12 cellular contexts compared by ENCODE assay signal in the genomic region with DNA sequence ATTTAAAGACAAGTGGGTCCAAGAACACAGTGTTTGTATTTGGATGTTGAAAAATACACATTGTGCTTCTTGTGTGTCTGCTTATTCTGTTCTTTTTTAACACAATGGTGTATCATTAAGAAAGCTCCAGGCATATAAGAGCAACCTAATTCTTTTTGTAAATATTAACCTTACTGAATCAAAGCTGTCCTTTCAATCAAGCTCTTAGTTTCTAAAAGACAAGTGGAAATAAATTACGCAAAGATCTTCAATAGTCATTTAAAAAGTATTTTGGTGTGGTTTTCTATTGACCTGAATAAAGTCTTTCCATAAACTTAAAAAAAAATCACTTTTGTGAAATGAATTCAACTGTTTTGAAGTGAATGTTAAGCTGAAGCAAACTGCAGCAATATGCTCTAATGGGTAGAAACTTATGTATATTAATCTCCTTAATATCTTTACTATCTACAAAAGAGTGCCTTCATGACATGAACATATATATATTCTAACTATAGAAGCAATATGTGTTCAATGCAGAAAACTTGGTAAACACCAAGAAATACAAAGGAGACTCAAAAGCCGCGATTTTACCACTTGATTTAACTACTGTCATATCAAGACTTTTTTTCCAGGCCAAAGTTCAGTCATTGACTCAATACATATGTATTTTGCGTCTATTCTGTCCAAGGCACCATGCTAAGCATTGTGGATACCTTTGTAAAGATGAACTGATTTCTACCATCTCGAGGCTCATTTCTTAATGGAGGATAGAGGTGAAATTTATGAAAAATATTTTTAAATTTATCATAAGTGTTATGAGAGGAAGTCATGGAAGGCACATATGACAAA.
"Had no signal": no experiment of that assay in that cellular context is flagged by ENCODE, and none has a peak within 500 bp of the region (broad histone marks: within the 10 kb centered on the region; RNA-seq: fewer than 3 reads in every experiment).

No MANE protein-coding gene starts in this region.

- H3K36me3 Mint-ChIP-seq: mesothelial cell of epicardium had no signal

- H3K27me3 ChIP-seq: adrenal gland, breast epithelium, gastrocnemius medialis, tibial artery had no signal

- H3K4me3 ChIP-seq: adrenal gland, breast epithelium, coronary artery, gastrocnemius medialis, tibial artery had no signal

- H3K4me1 ChIP-seq: adrenal gland, breast epithelium, gastrocnemius medialis, tibial artery had no signal

- H3K36me3 ChIP-seq: adrenal gland, breast epithelium, gastrocnemius medialis, tibial artery had no signal

- DNase-seq: activated CD4-positive, alpha-beta T cell treated with anti-CD3 and anti-CD28 coated beads, Interleukin-2, amount 50 U/mL, for 1 hour; activated gamma-delta T cell treated with Interleukin-2 at 50 U/mL for 16 hours; activated T-cell treated with anti-CD3 and anti-CD28 coated beads, Interleukin-2, amount 50 U/mL, for 1 hour; adrenal gland; gastrocnemius medialis; head of caudate nucleus; stimulated activated naive CD4-positive, alpha-beta T cell treated with Interleukin-2 at 50 U/mL for 16 hours; substantia nigra; tibial artery had no signal

- H3K27ac ChIP-seq: adrenal gland, breast epithelium, coronary artery, gastrocnemius medialis, tibial artery had no signal

- H3K9me3 ChIP-seq: adrenal gland, breast epithelium, gastrocnemius medialis, tibial artery had no signal

- ATAC-seq: gastrocnemius medialis had no signal

- H3K4me3 Mint-ChIP-seq: mesothelial cell of epicardium had no signal

- H3K27ac Mint-ChIP-seq: mesothelial cell of epicardium had no signal
